Comparison of ENCODE assay signal across 1 cellular context in the genomic region with DNA sequence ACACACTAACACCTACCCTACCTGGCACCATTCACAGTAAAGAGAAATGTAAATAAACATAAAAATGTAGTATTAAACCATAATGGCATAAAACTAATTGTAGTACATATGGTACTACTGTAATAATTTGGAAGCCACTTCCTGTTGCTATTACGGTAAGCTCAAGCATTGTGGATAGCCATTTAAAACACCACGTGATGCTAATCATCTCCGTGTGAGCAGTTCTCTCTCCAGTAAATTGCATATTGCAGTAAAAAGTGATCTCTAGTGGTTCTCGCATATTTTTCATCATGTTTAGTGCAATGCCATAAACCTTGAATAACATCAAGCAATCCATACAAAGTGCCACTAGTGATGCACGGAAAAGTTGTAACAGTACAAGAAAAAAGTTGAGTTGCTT.
TF ChIP-seq lines count a peak whose summit lies in the region.

No MANE protein-coding gene starts in this region.

TF ChIP-seq in K562, 482 proteins besides CTCF, POLR2A, EP300 and RAD21 (continued from another document):
- TF ChIP-seq, protein P1, sequence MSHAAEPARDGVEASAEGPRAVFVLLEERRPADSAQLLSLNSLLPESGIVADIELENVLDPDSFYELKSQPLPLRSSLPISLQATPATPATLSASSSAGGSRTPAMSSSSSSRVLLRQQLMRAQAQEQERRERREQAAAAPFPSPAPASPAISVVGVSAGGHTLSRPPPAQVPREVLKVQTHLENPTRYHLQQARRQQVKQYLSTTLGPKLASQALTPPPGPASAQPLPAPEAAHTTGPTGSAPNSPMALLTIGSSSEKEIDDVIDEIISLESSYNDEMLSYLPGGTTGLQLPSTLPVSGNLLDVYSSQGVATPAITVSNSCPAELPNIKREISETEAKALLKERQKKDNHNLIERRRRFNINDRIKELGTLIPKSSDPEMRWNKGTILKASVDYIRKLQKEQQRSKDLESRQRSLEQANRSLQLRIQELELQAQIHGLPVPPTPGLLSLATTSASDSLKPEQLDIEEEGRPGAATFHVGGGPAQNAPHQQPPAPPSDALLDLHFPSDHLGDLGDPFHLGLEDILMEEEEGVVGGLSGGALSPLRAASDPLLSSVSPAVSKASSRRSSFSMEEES (CRISPR knock-in tag; IDR thresholded peaks at IDR 0.05): peak; percentile 53
